ENCODE assay signal across 13 cellular contexts in the genomic region with DNA sequence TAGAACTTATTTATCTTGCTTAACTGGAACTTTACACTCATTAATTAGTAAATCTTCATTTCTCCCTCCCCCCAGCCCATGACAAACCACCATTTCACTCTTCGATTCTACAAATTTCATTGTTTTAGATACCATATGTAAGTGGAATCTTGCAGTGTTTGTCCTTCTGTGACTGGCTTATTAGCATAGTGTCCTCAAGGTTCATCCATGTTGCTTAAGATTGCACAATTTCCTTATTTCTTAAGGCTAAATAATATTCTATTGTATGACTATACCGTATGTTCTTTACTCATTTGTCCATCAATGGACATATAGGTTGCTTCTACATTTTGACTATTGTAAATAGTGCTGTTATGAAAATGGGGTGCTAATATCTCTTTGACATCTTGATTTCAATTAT. TPM values are rescaled to one million over a fixed set of nuclear protein-coding genes. Genes with fewer than 3 reads are reported as not detected.
A peak's percentile ranks its signal among the peaks of the same experiment; 100 is the strongest.
DNase-seq lines count a peak whose midpoint lies in the region; ATAC-seq and TF ChIP-seq lines count a peak whose summit lies in the region.
"Had no signal": no experiment of that assay in that cellular context is flagged by ENCODE, and none has a peak within 500 bp of the region (broad histone marks: within the 10 kb centered on the region; RNA-seq: fewer than 3 reads in every experiment).

No MANE protein-coding gene starts in this region.

- no peaks in the 10 kb centered on the region for H3K9me2 ChIP-seq in Loucy (replicated peaks; ENCODE audit: low read depth, low read length)

- H3K36me3 Mint-ChIP-seq in CD8-positive, alpha-beta T cell: no peaks in the 10 kb centered on the region
- no peaks in the 10 kb centered on the region for H3K36me3 Mint-ChIP-seq in activated naive CD8-positive, alpha-beta T cell treated with anti-CD3 and anti-CD28 coated beads for 36 hours
- H3K36me3 Mint-ChIP-seq in naive thymus-derived CD4-positive, alpha-beta T cell: peaks cover 0 to 6% (median 0%) of the 10 kb centered on the region in 5 donors
- no peaks in the 10 kb centered on the region for H3K36me3 Mint-ChIP-seq in osteocyte (ENCODE audit: unreplicated experiment)

- no peaks in the 10 kb centered on the region for H3K36me3 ChIP-seq in CD8-positive, alpha-beta T cell (ENCODE audit: insufficient read depth, low read length)
- H3K36me3 ChIP-seq in Loucy (ENCODE audit: insufficient read depth, low read length): no peaks in the 10 kb centered on the region
- H3K36me3 ChIP-seq in naive thymus-derived CD4-positive, alpha-beta T cell (ENCODE audit: control insufficient read depth in 2 of 3, insufficient read depth in 3 of 3, low read length in 3 of 3): no peaks in the 10 kb centered on the region
- H3K36me3 ChIP-seq: heart right ventricle had no signal

- no peak for ATAC-seq in CD8-positive, alpha-beta T cell
- ATAC-seq in naive thymus-derived CD4-positive, alpha-beta T cell: peak; percentile 60
- no peak for ATAC-seq in GM21447 (IDR thresholded peaks at IDR 0.05; ENCODE audit: unreplicated experiment)
- ATAC-seq: heart right ventricle, right cardiac atrium had no signal

- peaks cover 23% of the 10 kb centered on the region for H3K4me1 Mint-ChIP-seq in CD8-positive, alpha-beta T cell (ENCODE audit: low read depth)
- peaks cover 7% of the 10 kb centered on the region for H3K4me1 Mint-ChIP-seq in activated naive CD8-positive, alpha-beta T cell treated with anti-CD3 and anti-CD28 coated beads for 36 hours
- H3K4me1 Mint-ChIP-seq in naive thymus-derived CD4-positive, alpha-beta T cell: peaks cover 7 to 29% (median 22%) of the 10 kb centered on the region in 7 donors
- peaks cover 2% of the 10 kb centered on the region for H3K4me1 Mint-ChIP-seq in osteocyte (ENCODE audit: unreplicated experiment)

- intact Hi-C loops in CD8-positive, alpha-beta T cell (cut with DNase I, micrococcal nuclease): loop anchor here in 1 of 2 experiments (10.0 kb wide), 1 partner anchor 467 kb away; no protein-coding TSS in a partner anchor
- intact Hi-C loops in naive thymus-derived CD4-positive, alpha-beta T cell (cut with micrococcal nuclease): no loop called here

- no peak overlapping the region for H3K27ac Mint-ChIP-seq in CD8-positive, alpha-beta T cell
- peak overlapping the region; percentile 39 for H3K27ac Mint-ChIP-seq in activated naive CD8-positive, alpha-beta T cell treated with anti-CD3 and anti-CD28 coated beads for 36 hours
- H3K27ac Mint-ChIP-seq in naive thymus-derived CD4-positive, alpha-beta T cell: peak overlapping the region in 5 of 9 donors; percentile 7 to 67 (median 43)
- H3K27ac Mint-ChIP-seq in osteocyte (ENCODE audit: unreplicated experiment): no peak overlapping the region

- no peaks in the 10 kb centered on the region for H3K9me3 Mint-ChIP-seq in CD8-positive, alpha-beta T cell
- H3K9me3 Mint-ChIP-seq in activated naive CD8-positive, alpha-beta T cell treated with anti-CD3 and anti-CD28 coated beads for 36 hours: no peaks in the 10 kb centered on the region
- peaks cover 0 to 4% (median 0%) of the 10 kb centered on the region in 11 donors for H3K9me3 Mint-ChIP-seq in naive thymus-derived CD4-positive, alpha-beta T cell
- H3K9me3 Mint-ChIP-seq in osteocyte (ENCODE audit: unreplicated experiment): no peaks in the 10 kb centered on the region

- H3K79me2 ChIP-seq in Loucy (ENCODE audit: insufficient read depth, low read length): no peaks in the 10 kb centered on the region

- no peaks in the 10 kb centered on the region for H4K20me1 ChIP-seq in Loucy (ENCODE audit: insufficient read depth, low read length, poor library complexity, severe bottlenecking)

- TF ChIP-seq CTCF in CD8-positive, alpha-beta T cell (IDR thresholded peaks at IDR 0.05): no peak
- TF ChIP-seq CTCF in Loucy (conservative IDR thresholded peaks at IDR 0.05; ENCODE audit: low read length): no peak
- no peak for TF ChIP-seq CTCF in osteocyte (IDR thresholded peaks at IDR 0.05)

- H2AFZ ChIP-seq in Loucy (ENCODE audit: low read length): peak overlapping the region; percentile 78

- peak overlapping the region; percentile 81 for H3K4me3 Mint-ChIP-seq in CD8-positive, alpha-beta T cell
- H3K4me3 Mint-ChIP-seq in activated naive CD8-positive, alpha-beta T cell treated with anti-CD3 and anti-CD28 coated beads for 36 hours: peak overlapping the region; percentile 44
- H3K4me3 Mint-ChIP-seq in naive thymus-derived CD4-positive, alpha-beta T cell: peak overlapping the region; percentile 42 to 88 (median 80)
- H3K4me3 Mint-ChIP-seq in osteocyte (ENCODE audit: unreplicated experiment): no peak overlapping the region

- H3K27me3 Mint-ChIP-seq in CD8-positive, alpha-beta T cell (ENCODE audit: low read depth): peaks cover 3% of the 10 kb centered on the region
- no peaks in the 10 kb centered on the region for H3K27me3 Mint-ChIP-seq in activated naive CD8-positive, alpha-beta T cell treated with anti-CD3 and anti-CD28 coated beads for 36 hours
- H3K27me3 Mint-ChIP-seq in naive thymus-derived CD4-positive, alpha-beta T cell: peaks cover 0 to 36% (median 0%) of the 10 kb centered on the region in 5 donors
- peaks cover 80% of the 10 kb centered on the region for H3K27me3 Mint-ChIP-seq in osteocyte (ENCODE audit: unreplicated experiment)

- no peaks in the 10 kb centered on the region for H3K9me3 ChIP-seq in CD8-positive, alpha-beta T cell (ENCODE audit: low read length)
- H3K9me3 ChIP-seq in Loucy (ENCODE audit: insufficient read depth, low read depth, low read length): no peaks in the 10 kb centered on the region
- H3K9me3 ChIP-seq in naive thymus-derived CD4-positive, alpha-beta T cell (ENCODE audit: control insufficient read depth in 2 of 3, low read length in 3 of 3): no peaks in the 10 kb centered on the region
- H3K9me3 ChIP-seq: heart right ventricle, mucosa of descending colon had no signal

- CTCF ChIA-PET in CD8-positive, alpha-beta T cell (lab: Charles Lee): interaction anchor here (0.8 to 1.5 kb wide), 4 partner anchors 128 to 491 kb away, joined by 3 to 4 read pairs (median 4); no protein-coding TSS in a partner anchor
- CTCF ChIA-PET in naive thymus-derived CD4-positive, alpha-beta T cell (lab: Charles Lee): interaction anchor here (2.2 kb wide), 1 partner anchor 129 kb away, joined by 7 read pairs; no protein-coding TSS in a partner anchor

- H3K4me1 ChIP-seq in CD8-positive, alpha-beta T cell (ENCODE audit: insufficient read depth, low read length): peaks cover 12% of the 10 kb centered on the region
- peaks cover 3% of the 10 kb centered on the region for H3K4me1 ChIP-seq in Loucy (ENCODE audit: insufficient read depth, low read length, poor library complexity, severe bottlenecking)
- H3K4me1 ChIP-seq in naive thymus-derived CD4-positive, alpha-beta T cell (ENCODE audit: control insufficient read depth in 2 of 2, insufficient read depth in 2 of 2, low read length in 2 of 2): peaks cover 0 to 13% of the 10 kb centered on the region in 2 donors

- H3K27ac ChIP-seq in CD8-positive, alpha-beta T cell (ENCODE audit: low read depth, low read length): no peak overlapping the region
- H3K27ac ChIP-seq in naive thymus-derived CD4-positive, alpha-beta T cell (ENCODE audit: low read depth, low read length): no peak overlapping the region

- DNase-seq in CD8-positive, alpha-beta T cell: no peak
- DNase-seq in activated naive CD8-positive, alpha-beta T cell treated with anti-CD3 and anti-CD28 coated beads for 36 hours: no peak
- DNase-seq in naive thymus-derived CD4-positive, alpha-beta T cell: peak in 1 of 9 donors; percentile 3
- DNase-seq in NK-92 treated with Interleukin-12 subunit alpha and Interleukin-12 subunit beta, amount 100 ng/mL, for 24 hours (lab: John Stamatoyannopoulos, UW): no peak
- DNase-seq in amniotic stem cell (lab: John Stamatoyannopoulos, UW) (no peak), osteocyte (ENCODE audit: extremely low spot score, unreplicated experiment) (no peak)
- DNase-seq: activated gamma-delta T cell, heart right ventricle, mucosa of descending colon, NCI-H1105 treated with DMSO at 0.1 percent for 48 hours, right cardiac atrium had no signal

- POLR2A ChIA-PET in CD8-positive, alpha-beta T cell (lab: Charles Lee): no interaction called here
- POLR2A ChIA-PET in naive thymus-derived CD4-positive, alpha-beta T cell (lab: Charles Lee): interaction anchor here (1.1 to 1.4 kb wide), 3 partner anchors 109 to 185 kb away, joined by 3 to 4 read pairs (median 4); a partner anchor contains a TSS

- H3K9ac ChIP-seq in Loucy (ENCODE audit: low read depth, low read length, poor library complexity, severe bottlenecking): no peak overlapping the region

- H3F3A ChIP-seq in Loucy (ENCODE audit: low read depth): no peaks in the 10 kb centered on the region

- peak overlapping the region; percentile 19 for H3K4me3 ChIP-seq in CD8-positive, alpha-beta T cell (ENCODE audit: low read depth, low read length)
- peak overlapping the region; percentile 34 for H3K4me3 ChIP-seq in Loucy (ENCODE audit: low read length, poor library complexity, severe bottlenecking)
- H3K4me3 ChIP-seq in naive thymus-derived CD4-positive, alpha-beta T cell (ENCODE audit: low read length): peak overlapping the region; percentile 41
- H3K4me3 ChIP-seq: mucosa of descending colon had no signal

- peak overlapping the region; percentile 49 for H3K4me2 ChIP-seq in Loucy (ENCODE audit: low read depth, low read length, poor library complexity, severe bottlenecking)

- no peaks in the 10 kb centered on the region for H3K27me3 ChIP-seq in CD8-positive, alpha-beta T cell (ENCODE audit: insufficient read depth, low read length)
- no peaks in the 10 kb centered on the region for H3K27me3 ChIP-seq in Loucy (ENCODE audit: insufficient read depth, low read length, poor library complexity, severe bottlenecking)
- H3K27me3 ChIP-seq in naive thymus-derived CD4-positive, alpha-beta T cell (ENCODE audit: control insufficient read depth in 2 of 2, insufficient read depth in 2 of 2, low read length in 2 of 2): no peaks in the 10 kb centered on the region

RNA-seq across cellular contexts. Expression of a gene that starts 24.5 kb away (rescaled TPM):
- 1 to 10 TPM; 5.1 to 5.2 TPM for total RNA-seq in CD8-positive, alpha-beta T cell
- 1 to 10 TPM; 3.3 to 3.8 TPM for total RNA-seq in activated naive CD8-positive, alpha-beta T cell treated with anti-CD3 and anti-CD28 coated beads for 36 hours
- 1 to 10 TPM; 1.8 to 4.1 (median 2.4) TPM for total RNA-seq in naive thymus-derived CD4-positive, alpha-beta T cell
- 1 to 10 TPM; 5.8 to 6.7 TPM for polyA plus RNA-seq in naive thymus-derived CD4-positive, alpha-beta T cell
- 3.5 and 3.8 TPM in 2 replicates for total RNA-seq in osteocyte

RNA-seq across cellular contexts. Expression of a gene that starts 34.5 kb away (rescaled TPM):
- total RNA-seq in CD8-positive, alpha-beta T cell: 10 to 100 TPM; 25.1 to 26.4 TPM
- 1 to 10 TPM; 6.5 to 6.8 TPM for total RNA-seq in activated naive CD8-positive, alpha-beta T cell treated with anti-CD3 and anti-CD28 coated beads for 36 hours
- total RNA-seq in naive thymus-derived CD4-positive, alpha-beta T cell: 10 to 100 TPM in 3 of 5 experiments, 1 to 10 TPM in 2; 5.7 to 79.1 (median 16.0) TPM
- 1 to 10 TPM; 2.8 to 3.8 TPM for polyA plus RNA-seq in naive thymus-derived CD4-positive, alpha-beta T cell
- total RNA-seq in osteocyte: 149 and 168 TPM in 2 replicates

Comparison
In these comparisons a context has a peak if more than half of its experiments do, and no peak if none do; other contexts are left out.
1. H3K27ac Mint-ChIP-seq: peak in activated naive CD8-positive, alpha-beta T cell treated with anti-CD3 and anti-CD28 coated beads for 36 hours (single experiment) and naive thymus-derived CD4-positive, alpha-beta T cell (5 of 9); none in CD8-positive, alpha-beta T cell (single experiment) and osteocyte (single experiment).
2. Peak in every context shown above with its lines, with median percentiles within 50 percentile points of each other: H3K4me3 ChIP-seq.